In genomic region chr15:78369161-78369560, GRCh38 we compare ENCODE assay signal across 24 cellular contexts. TPM values are rescaled to one million over a fixed set of nuclear protein-coding genes. Genes with fewer than 3 reads are reported as not detected.
DNase-seq lines count a peak whose midpoint lies in the region; ATAC-seq lines count a peak whose summit lies in the region.
"Had no signal": no experiment of that assay in that cellular context is flagged by ENCODE, and none has a peak within 500 bp of the region (broad histone marks: within the 10 kb centered on the region; RNA-seq: fewer than 3 reads in every experiment).

No MANE protein-coding gene starts in this region.

- peak; percentile 94 for ATAC-seq in Right ventricle myocardium superior (ENCODE audit: poor library complexity)
- ATAC-seq in left lobe of liver = peak; percentile 54
- ATAC-seq in HG03108 (IDR thresholded peaks at IDR 0.05; ENCODE audit: unreplicated experiment) = no peak
- no peak for ATAC-seq in HG03432 (IDR thresholded peaks at IDR 0.05; ENCODE audit: unreplicated experiment)
- ATAC-seq in GM21737 (IDR thresholded peaks at IDR 0.05; ENCODE audit: unreplicated experiment) = no peak

- DNase-seq in Right ventricle myocardium superior (peak; percentile 58), cardiac septum (ENCODE audit: low spot score) (no peak), left lobe of liver (ENCODE audit: low spot score) (peak; percentile 49), posterior vena cava (ENCODE audit: low spot score) (peak; percentile 42)
- DNase-seq in activated CD4-positive, alpha-beta T cell treated with anti-CD3 and anti-CD28 coated beads for 4 hours = no peak
- DNase-seq: 8988T; CD4-positive, CD25-positive, alpha-beta regulatory T cell; DMS53; GM23248; H7; IMR-90; KG1; MG63; NCI-H1105 treated with DMSO at 0.1 percent for 48 hours; NCI-H146; NCI-H1930; NCI-H2107; NK-92 treated with Interleukin-12 subunit alpha and Interleukin-12 subunit beta, amount 100 ng/mL, for 24 hours; RPMI8226; SHP77 treated with DMSO at 0.1 percent for 48 hours had no signal

- intact Hi-C loops in Right ventricle myocardium superior (cut with DNase I) (no loop called here), cardiac septum (cut with DNase I) (no loop called here), posterior vena cava (cut with DNase I) (no loop called here)

RNA-seq across cellular contexts. Expression of gene CRABP1, which starts 29.0 kb away (rescaled TPM):
- total RNA-seq in Right ventricle myocardium superior (not detected), cardiac septum (not detected), left lobe of liver (0.40 TPM), posterior vena cava (not detected)
- total RNA-seq: CD4-positive, CD25-positive, alpha-beta regulatory T cell; G401; GM23248; IMR-90 had no signal

Comparison
In these comparisons a context has a peak if more than half of its experiments do, and no peak if none do; other contexts are left out.
1. DNase-seq: peak in Right ventricle myocardium superior (single experiment), left lobe of liver (single experiment) and posterior vena cava (single experiment); none in cardiac septum (single experiment) and activated CD4-positive, alpha-beta T cell treated with anti-CD3 and anti-CD28 coated beads for 4 hours (0 of 2).
2. ATAC-seq: peak in Right ventricle myocardium superior (single experiment) and left lobe of liver (single experiment); none in HG03108 (single experiment), HG03432 (single experiment) and GM21737 (single experiment).